ENCODE assay signal across 1 cellular context in the genomic region with DNA sequence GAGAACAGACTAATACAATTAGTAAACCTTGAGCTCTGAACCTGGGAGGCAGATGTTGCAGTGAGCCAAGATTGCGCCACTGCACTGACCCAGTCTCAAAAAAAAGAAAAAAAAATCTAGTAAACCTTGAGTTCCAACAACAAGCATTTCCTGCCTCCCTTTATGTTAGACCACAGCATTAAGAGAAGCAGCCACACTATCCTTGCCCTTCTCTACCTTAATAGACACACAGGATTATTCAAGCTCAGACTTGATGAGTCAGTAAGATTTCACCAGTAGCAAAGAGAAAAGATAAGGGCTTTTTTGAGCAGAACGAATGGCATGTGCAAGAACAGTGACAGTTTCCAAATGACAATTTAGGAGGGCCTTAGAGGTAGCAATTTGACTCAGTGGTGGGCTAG.
TF ChIP-seq lines count a peak whose summit lies in the region.

No MANE protein-coding gene starts in this region.

TF ChIP-seq in GM23338, 12 proteins besides CTCF, POLR2A, EP300 and RAD21:
- TF ChIP-seq JUNB (IDR thresholded peaks at IDR 0.05; ENCODE audit: unreplicated experiment) (no peak), STAT1 (IDR thresholded peaks at IDR 0.05; ENCODE audit: unreplicated experiment) (no peak), ZNF462 (CRISPR knock-in tag; IDR thresholded peaks at IDR 0.05) (no peak), POLR2AphosphoS5 (IDR thresholded peaks at IDR 0.05; ENCODE audit: low read depth) (no peak), NANOG (IDR thresholded peaks at IDR 0.05; ENCODE audit: borderline replicate concordance) (no peak), CREB1 (CRISPR knock-in tag; IDR thresholded peaks at IDR 0.05; ENCODE audit: low read depth) (no peak), ZNF331 (CRISPR knock-in tag; IDR thresholded peaks at IDR 0.05; ENCODE audit: low read depth) (no peak), EZH2 (IDR thresholded peaks at IDR 0.05; ENCODE audit: low read depth, unreplicated experiment) (no peak), ZNF114 (CRISPR knock-in tag; IDR thresholded peaks at IDR 0.05) (no peak), EZH2phosphoT487 (IDR thresholded peaks at IDR 0.05; ENCODE audit: unreplicated experiment) (no peak)
- TF ChIP-seq, protein P1, sequence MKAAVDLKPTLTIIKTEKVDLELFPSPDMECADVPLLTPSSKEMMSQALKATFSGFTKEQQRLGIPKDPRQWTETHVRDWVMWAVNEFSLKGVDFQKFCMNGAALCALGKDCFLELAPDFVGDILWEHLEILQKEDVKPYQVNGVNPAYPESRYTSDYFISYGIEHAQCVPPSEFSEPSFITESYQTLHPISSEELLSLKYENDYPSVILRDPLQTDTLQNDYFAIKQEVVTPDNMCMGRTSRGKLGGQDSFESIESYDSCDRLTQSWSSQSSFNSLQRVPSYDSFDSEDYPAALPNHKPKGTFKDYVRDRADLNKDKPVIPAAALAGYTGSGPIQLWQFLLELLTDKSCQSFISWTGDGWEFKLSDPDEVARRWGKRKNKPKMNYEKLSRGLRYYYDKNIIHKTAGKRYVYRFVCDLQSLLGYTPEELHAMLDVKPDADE (IDR thresholded peaks at IDR 0.05), result no peak
- TF ChIP-seq, protein P2, sequence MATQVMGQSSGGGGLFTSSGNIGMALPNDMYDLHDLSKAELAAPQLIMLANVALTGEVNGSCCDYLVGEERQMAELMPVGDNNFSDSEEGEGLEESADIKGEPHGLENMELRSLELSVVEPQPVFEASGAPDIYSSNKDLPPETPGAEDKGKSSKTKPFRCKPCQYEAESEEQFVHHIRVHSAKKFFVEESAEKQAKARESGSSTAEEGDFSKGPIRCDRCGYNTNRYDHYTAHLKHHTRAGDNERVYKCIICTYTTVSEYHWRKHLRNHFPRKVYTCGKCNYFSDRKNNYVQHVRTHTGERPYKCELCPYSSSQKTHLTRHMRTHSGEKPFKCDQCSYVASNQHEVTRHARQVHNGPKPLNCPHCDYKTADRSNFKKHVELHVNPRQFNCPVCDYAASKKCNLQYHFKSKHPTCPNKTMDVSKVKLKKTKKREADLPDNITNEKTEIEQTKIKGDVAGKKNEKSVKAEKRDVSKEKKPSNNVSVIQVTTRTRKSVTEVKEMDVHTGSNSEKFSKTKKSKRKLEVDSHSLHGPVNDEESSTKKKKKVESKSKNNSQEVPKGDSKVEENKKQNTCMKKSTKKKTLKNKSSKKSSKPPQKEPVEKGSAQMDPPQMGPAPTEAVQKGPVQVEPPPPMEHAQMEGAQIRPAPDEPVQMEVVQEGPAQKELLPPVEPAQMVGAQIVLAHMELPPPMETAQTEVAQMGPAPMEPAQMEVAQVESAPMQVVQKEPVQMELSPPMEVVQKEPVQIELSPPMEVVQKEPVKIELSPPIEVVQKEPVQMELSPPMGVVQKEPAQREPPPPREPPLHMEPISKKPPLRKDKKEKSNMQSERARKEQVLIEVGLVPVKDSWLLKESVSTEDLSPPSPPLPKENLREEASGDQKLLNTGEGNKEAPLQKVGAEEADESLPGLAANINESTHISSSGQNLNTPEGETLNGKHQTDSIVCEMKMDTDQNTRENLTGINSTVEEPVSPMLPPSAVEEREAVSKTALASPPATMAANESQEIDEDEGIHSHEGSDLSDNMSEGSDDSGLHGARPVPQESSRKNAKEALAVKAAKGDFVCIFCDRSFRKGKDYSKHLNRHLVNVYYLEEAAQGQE (IDR thresholded peaks at IDR 0.05; ENCODE audit: unreplicated experiment), result no peak
